In the genomic region with DNA sequence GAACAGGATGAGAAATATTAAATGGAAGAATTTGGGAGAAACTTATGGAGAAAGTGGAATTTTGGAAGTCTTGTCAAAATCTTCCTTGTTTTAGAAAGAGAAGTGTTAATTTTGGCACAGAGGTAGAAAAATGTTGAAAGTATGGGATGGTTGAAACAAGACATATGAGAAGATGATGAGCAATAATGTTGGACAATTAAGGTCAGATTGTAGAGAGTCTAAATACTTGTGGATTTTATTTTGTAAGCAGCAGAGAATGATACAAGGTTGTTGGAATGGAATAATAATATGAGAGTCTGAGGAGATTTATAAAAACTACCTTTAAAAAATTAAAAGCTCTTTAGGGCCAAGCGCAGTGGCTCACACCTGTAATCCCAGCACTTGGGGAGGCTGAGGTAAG, we compare ENCODE assay signal across 22 cellular contexts. TPM values are rescaled to one million over a fixed set of nuclear protein-coding genes. Genes with fewer than 3 reads are reported as not detected.
DNase-seq lines count a peak whose midpoint lies in the region; ATAC-seq and TF ChIP-seq lines count a peak whose summit lies in the region.
"Had no signal": no experiment of that assay in that cellular context is flagged by ENCODE, and none has a peak within 500 bp of the region (broad histone marks: within the 10 kb centered on the region; RNA-seq: fewer than 3 reads in every experiment).

No MANE protein-coding gene starts in this region.

- no peak for ATAC-seq in activated T-helper 17 cell treated with anti-CD3 and anti-CD28 coated beads, Interleukin-2, amount 50 U/mL, for 72 hours (replicated peaks)
- ATAC-seq in gastrocnemius medialis (no peak), T-cell (replicated peaks in 1 of 4) (no peak), HG02884 (IDR thresholded peaks at IDR 0.05; ENCODE audit: unreplicated experiment) (no peak)
- ATAC-seq: heart left ventricle, left colon had no signal

- CTCF ChIA-PET in activated CD4-positive, alpha-beta memory T cell treated with anti-CD3 and anti-CD28 coated beads, Interleukin-2, amount 10 ng/mL, durations not matched to agents 7 days and 5 days (lab: Charles Lee) = interaction anchor here (1.3 to 2.2 kb wide), 3 partner anchors 20 to 71 kb away, joined by 5 to 9 read pairs (median 6); no protein-coding TSS in a partner anchor
- CTCF ChIA-PET in activated CD4-positive, alpha-beta memory T cell treated with anti-CD3 and anti-CD28 coated beads for 36 hours (lab: Charles Lee) = interaction anchor here (1.1 kb wide), 1 partner anchor 70 kb away, joined by 3 read pairs; no protein-coding TSS in a partner anchor
- CTCF ChIA-PET in T-cell (lab: Charles Lee) = no interaction called here

- peak overlapping the region; percentile 41 for H3K27ac Mint-ChIP-seq in activated CD4-positive, alpha-beta memory T cell treated with anti-CD3 and anti-CD28 coated beads, Interleukin-2, amount 10 ng/mL, durations not matched to agents 7 days and 5 days
- no peak overlapping the region for H3K27ac Mint-ChIP-seq in activated CD4-positive, alpha-beta memory T cell treated with anti-CD3 and anti-CD28 coated beads for 36 hours
- H3K27ac Mint-ChIP-seq in activated T-helper 17 cell treated with anti-CD3 and anti-CD28 coated beads, Interleukin-2, amount 50 U/mL, for 72 hours = peak overlapping the region; percentile 96
- peak overlapping the region in 1 of 2 donors; percentile 63 for H3K27ac Mint-ChIP-seq in T-cell
- H3K27ac Mint-ChIP-seq: stimulated activated naive CD8-positive, alpha-beta T cell treated with anti-CD3 and anti-CD28 coated beads, Interleukin-15, Interleukin-2, amounts not matched to agents 100 ng/mL and 50 ng/mL, for 24 hours had no signal

- peaks cover 64% of the 10 kb centered on the region for H3K4me1 Mint-ChIP-seq in activated CD4-positive, alpha-beta memory T cell treated with anti-CD3 and anti-CD28 coated beads, Interleukin-2, amount 10 ng/mL, durations not matched to agents 7 days and 5 days
- H3K4me1 Mint-ChIP-seq in activated CD4-positive, alpha-beta memory T cell treated with anti-CD3 and anti-CD28 coated beads for 36 hours (ENCODE audit: low read depth) = peaks cover 60% of the 10 kb centered on the region
- H3K4me1 Mint-ChIP-seq in activated T-helper 17 cell treated with anti-CD3 and anti-CD28 coated beads, Interleukin-2, amount 50 U/mL, for 72 hours = peaks cover 35% of the 10 kb centered on the region
- peaks cover 44 to 64% (median 56%) of the 10 kb centered on the region in 3 donors for H3K4me1 Mint-ChIP-seq in T-cell

- intact Hi-C loops in activated CD4-positive, alpha-beta memory T cell treated with anti-CD3 and anti-CD28 coated beads for 36 hours (cut with micrococcal nuclease) = loop anchor here (5.0 kb wide), 1 partner anchor 69 kb away; no protein-coding TSS in a partner anchor
- intact Hi-C loops in gastrocnemius medialis (cut with DNase I; ENCODE audit: low total_unique reads) = no loop called here

- DNase-seq in activated CD4-positive, alpha-beta memory T cell treated with anti-CD3 and anti-CD28 coated beads, Interleukin-2, amount 10 ng/mL, durations not matched to agents 7 days and 5 days = no peak
- DNase-seq in activated CD4-positive, alpha-beta memory T cell treated with anti-CD3 and anti-CD28 coated beads for 36 hours = no peak
- DNase-seq in GM03348 (ENCODE audit: low spot score) = peak; percentile 39
- no peak for DNase-seq in gastrocnemius medialis
- no peak for DNase-seq in cerebellum (ENCODE audit: low spot score)
- DNase-seq in T-cell = no peak
- DNase-seq: activated gamma-delta T cell treated with Interleukin-2 at 50 U/mL for 16 hours; amygdala; C1 segment of cervical spinal cord; dermis blood vessel endothelial cell; heart left ventricle; left colon; mesenchymal stem cell; NCI-H2171; NCI-H526 treated with DMSO at 0.1 percent for 48 hours; occipital lobe; stimulated activated CD4-positive, alpha-beta T cell treated with anti-CD3 and anti-CD28 coated beads, Interleukin-4, amount 100 ng/mL, for 24 hours; transverse colon had no signal

- no peaks in the 10 kb centered on the region for H3K27me3 Mint-ChIP-seq in activated CD4-positive, alpha-beta memory T cell treated with anti-CD3 and anti-CD28 coated beads, Interleukin-2, amount 10 ng/mL, durations not matched to agents 7 days and 5 days
- no peaks in the 10 kb centered on the region for H3K27me3 Mint-ChIP-seq in activated CD4-positive, alpha-beta memory T cell treated with anti-CD3 and anti-CD28 coated beads for 36 hours
- H3K27me3 Mint-ChIP-seq in activated T-helper 17 cell treated with anti-CD3 and anti-CD28 coated beads, Interleukin-2, amount 50 U/mL, for 72 hours = no peaks in the 10 kb centered on the region
- H3K27me3 Mint-ChIP-seq in T-cell = no peaks in the 10 kb centered on the region
- H3K27me3 Mint-ChIP-seq: stimulated activated naive CD8-positive, alpha-beta T cell treated with anti-CD3 and anti-CD28 coated beads, Interleukin-15, Interleukin-2, amounts not matched to agents 100 ng/mL and 50 ng/mL, for 24 hours had no signal

- H3K4me1 ChIP-seq in gastrocnemius medialis = peaks cover 31 to 34% of the 10 kb centered on the region in 2 donors

- H3K27ac ChIP-seq in gastrocnemius medialis = peak overlapping the region; percentile 70 to 85 (median 74)
- H3K27ac ChIP-seq: cardiac muscle cell, transverse colon had no signal

- H3K4me3 ChIP-seq in gastrocnemius medialis = no peak overlapping the region
- H3K4me3 ChIP-seq: cardiac muscle cell, heart left ventricle, transverse colon had no signal

- TF ChIP-seq POLR2A in gastrocnemius medialis (IDR thresholded peaks at IDR 0.05) = no peak

- no peaks in the 10 kb centered on the region for H3K9me3 Mint-ChIP-seq in activated CD4-positive, alpha-beta memory T cell treated with anti-CD3 and anti-CD28 coated beads, Interleukin-2, amount 10 ng/mL, durations not matched to agents 7 days and 5 days
- H3K9me3 Mint-ChIP-seq in activated CD4-positive, alpha-beta memory T cell treated with anti-CD3 and anti-CD28 coated beads for 36 hours = peaks cover 5% of the 10 kb centered on the region
- H3K9me3 Mint-ChIP-seq in activated T-helper 17 cell treated with anti-CD3 and anti-CD28 coated beads, Interleukin-2, amount 50 U/mL, for 72 hours = no peaks in the 10 kb centered on the region
- no peaks in the 10 kb centered on the region for H3K9me3 Mint-ChIP-seq in T-cell
- H3K9me3 Mint-ChIP-seq: stimulated activated naive CD8-positive, alpha-beta T cell treated with anti-CD3 and anti-CD28 coated beads, Interleukin-15, Interleukin-2, amounts not matched to agents 100 ng/mL and 50 ng/mL, for 24 hours had no signal

- no peaks in the 10 kb centered on the region for H3K27me3 ChIP-seq in gastrocnemius medialis
- H3K27me3 ChIP-seq: cardiac muscle cell, heart left ventricle, transverse colon had no signal

- H3K36me3 ChIP-seq in gastrocnemius medialis = no peaks in the 10 kb centered on the region
- H3K36me3 ChIP-seq: cardiac muscle cell, heart left ventricle, transverse colon had no signal

- POLR2A ChIA-PET in activated CD4-positive, alpha-beta memory T cell treated with anti-CD3 and anti-CD28 coated beads, Interleukin-2, amount 10 ng/mL, durations not matched to agents 7 days and 5 days (lab: Charles Lee) = interaction anchor here (1.5 to 3.2 kb wide), 5 partner anchors 11 to 187 kb away, joined by 5 to 50 read pairs (median 14); a partner anchor contains a TSS
- POLR2A ChIA-PET in activated CD4-positive, alpha-beta memory T cell treated with anti-CD3 and anti-CD28 coated beads for 36 hours (lab: Charles Lee) = no interaction called here
- POLR2A ChIA-PET in T-cell (lab: Charles Lee) = no interaction called here

- no peaks in the 10 kb centered on the region for H3K9me3 ChIP-seq in gastrocnemius medialis
- H3K9me3 ChIP-seq: transverse colon had no signal

- TF ChIP-seq CTCF in gastrocnemius medialis (IDR thresholded peaks at IDR 0.05 in 4 of 5, conservative IDR thresholded peaks at IDR 0.05 in 1 of 5) = no peak

- H3K4me3 Mint-ChIP-seq in activated CD4-positive, alpha-beta memory T cell treated with anti-CD3 and anti-CD28 coated beads, Interleukin-2, amount 10 ng/mL, durations not matched to agents 7 days and 5 days = no peak overlapping the region
- H3K4me3 Mint-ChIP-seq in activated CD4-positive, alpha-beta memory T cell treated with anti-CD3 and anti-CD28 coated beads for 36 hours = no peak overlapping the region
- peak overlapping the region; percentile 80 for H3K4me3 Mint-ChIP-seq in activated T-helper 17 cell treated with anti-CD3 and anti-CD28 coated beads, Interleukin-2, amount 50 U/mL, for 72 hours
- peak overlapping the region in 1 of 3 donors; percentile 7 for H3K4me3 Mint-ChIP-seq in T-cell
- H3K4me3 Mint-ChIP-seq: stimulated activated naive CD8-positive, alpha-beta T cell treated with anti-CD3 and anti-CD28 coated beads, Interleukin-15, Interleukin-2, amounts not matched to agents 100 ng/mL and 50 ng/mL, for 24 hours had no signal

- in situ Hi-C loops in gastrocnemius medialis (cut with MboI; ENCODE audit: low sequenced_read_pairs in 4 of 4) = no loop called here

- H3K36me3 Mint-ChIP-seq in activated CD4-positive, alpha-beta memory T cell treated with anti-CD3 and anti-CD28 coated beads, Interleukin-2, amount 10 ng/mL, durations not matched to agents 7 days and 5 days (ENCODE audit: low read depth) = peaks cover 33% of the 10 kb centered on the region
- peaks cover 8% of the 10 kb centered on the region for H3K36me3 Mint-ChIP-seq in activated CD4-positive, alpha-beta memory T cell treated with anti-CD3 and anti-CD28 coated beads for 36 hours
- H3K36me3 Mint-ChIP-seq in activated T-helper 17 cell treated with anti-CD3 and anti-CD28 coated beads, Interleukin-2, amount 50 U/mL, for 72 hours (ENCODE audit: low read depth) = peaks cover 37% of the 10 kb centered on the region
- H3K36me3 Mint-ChIP-seq in T-cell = no peaks in the 10 kb centered on the region

RNA-seq across cellular contexts. Expression of a gene that starts 34.6 kb away (rescaled TPM):
- total RNA-seq in activated CD4-positive, alpha-beta memory T cell treated with anti-CD3 and anti-CD28 coated beads, Interleukin-2, amount 10 ng/mL, durations not matched to agents 7 days and 5 days = 10 to 100 TPM; 70.4 to 71.7 TPM
- total RNA-seq in activated CD4-positive, alpha-beta memory T cell treated with anti-CD3 and anti-CD28 coated beads for 36 hours = 10 to 100 TPM; 40.8 to 41.2 TPM
- 100 to 1,000 TPM in 1 of 2 donors, 10 to 100 TPM in 1; 66.1 to 123 TPM for total RNA-seq in activated T-helper 17 cell treated with anti-CD3 and anti-CD28 coated beads, Interleukin-2, amount 50 U/mL, for 72 hours
- total RNA-seq in gastrocnemius medialis (100 to 1,000 TPM in 2 of 4 donors, 10 to 100 TPM in 2; 81.2 to 163 (median 108) TPM), cerebellum (35.1 TPM), T-cell (10 to 100 TPM; 19.7 to 35.8 (median 28.0) TPM)

RNA-seq across cellular contexts. Expression of a gene that starts 34.9 kb away (rescaled TPM):
- 10 to 100 TPM; 25.0 to 25.4 TPM for total RNA-seq in activated CD4-positive, alpha-beta memory T cell treated with anti-CD3 and anti-CD28 coated beads, Interleukin-2, amount 10 ng/mL, durations not matched to agents 7 days and 5 days
- 10 to 100 TPM; 14.2 to 15.5 TPM for total RNA-seq in activated CD4-positive, alpha-beta memory T cell treated with anti-CD3 and anti-CD28 coated beads for 36 hours
- 10 to 100 TPM; 12.1 to 13.2 TPM for total RNA-seq in activated T-helper 17 cell treated with anti-CD3 and anti-CD28 coated beads, Interleukin-2, amount 50 U/mL, for 72 hours
- 10 to 100 TPM in 3 of 4 donors, 1 to 10 TPM in 1; 7.0 to 26.9 (median 13.3) TPM for total RNA-seq in gastrocnemius medialis
- total RNA-seq in cerebellum = 9.6 TPM
- 10 to 100 TPM in 3 of 5 donors, 1 to 10 TPM in 2; 3.6 to 13.0 (median 10.6) TPM for total RNA-seq in T-cell

Comparison
In these comparisons a context has a peak if more than half of its experiments do, and no peak if none do; other contexts are left out.
1. CTCF ChIA-PET loops: an anchor here in activated CD4-positive, alpha-beta memory T cell treated with anti-CD3 and anti-CD28 coated beads, Interleukin-2, amount 10 ng/mL, durations not matched to agents 7 days and 5 days (1.3 to 2.2 kb wide) and activated CD4-positive, alpha-beta memory T cell treated with anti-CD3 and anti-CD28 coated beads for 36 hours (1.1 kb wide); none called in T-cell.